7 cellular contexts compared by ENCODE assay signal in genomic region chr6:106973018-106973840, GRCh38. TPM values are rescaled to one million over a fixed set of nuclear protein-coding genes. Genes with fewer than 3 reads are reported as not detected.
DNase-seq lines count a peak whose midpoint lies in the region; ATAC-seq and TF ChIP-seq lines count a peak whose summit lies in the region.

No MANE protein-coding gene starts in this region.

- H3K9me2 ChIP-seq in PC-9 (ENCODE audit: insufficient read depth), result no peaks in the 10 kb centered on the region

- H3K36me3 ChIP-seq in HAP-1 (replicated peaks) (peaks cover 3% of the 10 kb centered on the region; the same call in 1 of the 2 replicates), PC-9 (ENCODE audit: low read depth) (no peaks in the 10 kb centered on the region; the same call in 1 of the 2 replicates)

- peak overlapping the region; percentile 77 for H2AFZ ChIP-seq in PC-9

- H3K79me2 ChIP-seq in PC-9 (ENCODE audit: low read depth), result peaks cover 20% of the 10 kb centered on the region; the same call in 1 of the 2 replicates

- no peaks in the 10 kb centered on the region for H3K27me3 ChIP-seq in HAP-1 (ENCODE audit: low read depth)
- no peaks in the 10 kb centered on the region for H3K27me3 ChIP-seq in PC-9 (ENCODE audit: insufficient read depth, low read depth)

- H3K27ac ChIP-seq in PC-9, result no peak overlapping the region

- H3K4me1 ChIP-seq in HAP-1, result peaks cover 11% of the 10 kb centered on the region
- peaks cover 14% of the 10 kb centered on the region for H3K4me1 ChIP-seq in PC-9 (replicated peaks; ENCODE audit: insufficient read depth)

- no peaks in the 10 kb centered on the region for H4K20me1 ChIP-seq in PC-9 (ENCODE audit: insufficient read depth)

- CTCF ChIA-PET in PC-9 (lab: Charles Lee), result no interaction called here

- H3F3A ChIP-seq in PC-9 (ENCODE audit: insufficient read depth, low read depth), result peaks cover 7% of the 10 kb centered on the region; the same call in 1 of the 2 replicates

- BruUV-seq in PC-9 (replicated peaks; lab: Mats Ljungman, UMichigan), result no TSS peak

- DNase-seq in HAP-1 (ENCODE audit: low spot score in 2 of 2) (peak; percentile 16 to 66), PC-9 (peak in 1 of 2 experiments; percentile 19), germinal center (ENCODE audit: low spot score) (peak; percentile 61), retina (peak; percentile 78), NCI-H446 (lab: John Stamatoyannopoulos, UW) (no peak)

- ATAC-seq in GM18867 (IDR thresholded peaks at IDR 0.05; ENCODE audit: unreplicated experiment) (no peak), HG03378 (IDR thresholded peaks at IDR 0.05; ENCODE audit: unreplicated experiment) (no peak)

- in situ Hi-C loops in HAP-1 (cut with MboI; ENCODE audit: low sequenced_read_pairs), result no loop called here

- peak overlapping the region; percentile 78 for H3K4me3 ChIP-seq in HAP-1
- H3K4me3 ChIP-seq in PC-9, result peak overlapping the region; percentile 63

- POLR2A ChIA-PET in PC-9 (lab: Charles Lee; ENCODE audit: unreplicated experiment), result interaction anchor here (0.7 kb wide), 1 partner anchor 101 kb away, joined by 5 read pairs; no protein-coding TSS in a partner anchor

- intact Hi-C loops in PC-9 (cut with micrococcal nuclease; ENCODE audit: unreplicated experiment), result loop anchor here (5.0 kb wide), 1 partner anchor 101 kb away; no protein-coding TSS in a partner anchor

- peak overlapping the region; percentile 83 for H3K4me2 ChIP-seq in PC-9

- TF ChIP-seq CTCF in PC-9 (conservative IDR thresholded peaks at IDR 0.05), result no peak

- H3K9me3 ChIP-seq in HAP-1, result no peaks in the 10 kb centered on the region
- H3K9me3 ChIP-seq in PC-9 (ENCODE audit: insufficient read depth, low read depth), result no peaks in the 10 kb centered on the region

RNA-seq across cellular contexts. Expression of gene CD24, which starts 1.3 kb away (rescaled TPM):
- 93.4 and 145 TPM in 2 replicates for total RNA-seq in PC-9 (2021)

RNA-seq across cellular contexts. Expression of gene MTRES1, which starts 54.8 kb away (rescaled TPM):
- total RNA-seq in PC-9 (2021), result 12.5 and 14.6 TPM in 2 replicates

Comparison
In these comparisons a context has a peak if more than half of its experiments do, and no peak if none do; other contexts are left out.
1. DNase-seq: peak in HAP-1 (2 of 2), germinal center (single experiment) and retina (single experiment); none in NCI-H446 (0 of 2).